Comparison of ENCODE assay signal across 33 cellular contexts in the genomic region with DNA sequence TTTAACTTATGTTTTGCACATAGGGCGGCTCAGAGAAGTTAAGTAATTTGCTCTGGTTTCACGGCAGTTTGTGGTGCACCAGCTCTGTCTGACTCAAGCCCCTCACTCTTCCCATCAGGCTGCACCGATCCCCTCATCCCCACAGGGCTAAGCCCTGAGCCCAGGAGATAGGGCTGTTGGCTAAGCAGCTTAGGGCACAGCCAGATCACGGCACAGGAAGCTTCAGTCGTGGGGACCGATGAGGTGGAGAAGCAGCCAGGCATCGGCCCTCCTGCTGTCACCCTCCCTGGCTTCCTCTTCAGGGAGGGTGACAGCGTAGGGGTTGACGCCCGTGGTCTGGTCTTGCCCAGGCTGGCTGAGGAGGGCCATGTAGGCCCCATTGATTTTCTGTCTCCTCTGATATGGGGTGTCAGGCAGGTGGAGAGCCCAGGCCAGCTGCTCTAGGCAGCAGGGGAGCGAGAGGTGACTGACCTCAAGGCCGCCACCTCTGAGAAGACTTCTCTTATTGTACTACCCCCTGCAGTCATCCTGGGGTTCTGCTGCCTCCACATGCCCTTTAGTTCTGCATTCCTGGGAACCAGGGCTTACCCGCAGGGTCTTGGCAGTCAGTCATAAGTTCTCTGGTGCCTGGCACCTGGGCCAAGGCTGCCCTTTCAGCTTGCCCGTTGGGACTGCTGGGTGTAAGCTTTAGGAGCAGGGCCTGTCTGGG.
DNase-seq lines count a peak whose midpoint lies in the region; ATAC-seq and TF ChIP-seq lines count a peak whose summit lies in the region.
"Had no signal": no experiment of that assay in that cellular context is flagged by ENCODE, and none has a peak within 500 bp of the region (broad histone marks: within the 10 kb centered on the region; RNA-seq: fewer than 3 reads in every experiment).

No MANE protein-coding gene starts in this region.

- H3K27me3 ChIP-seq in left ventricle myocardium inferior (ENCODE audit: low read depth) (no peaks in the 10 kb centered on the region), foreskin keratinocyte (no peaks in the 10 kb centered on the region)
- H3K27me3 ChIP-seq: esophagus squamous epithelium had no signal

- no peaks in the 10 kb centered on the region for H3K9me3 Mint-ChIP-seq in stimulated activated memory B cell treated with anti-CD40 and anti-IgM and Interleukin-4, amounts not matched to agents 10 μg/mL and 1 μg/mL and 100 μg/mL, for 72 hours
- H3K9me3 Mint-ChIP-seq: activated CD4-positive, alpha-beta memory T cell treated with anti-CD3 and anti-CD28 coated beads, Interleukin-2, amount 10 ng/mL, durations not matched to agents 7 days and 5 days; activated T-helper 1 cell treated with anti-CD3 and anti-CD28 coated beads, Interleukin-12 subunit alpha, Interleukin-12 subunit beta, Interleukin-2, Interleukin-4 antibody, amounts not matched to agents 30 ng/mL and 10 ng/mL and 1 ng/mL, durations not matched to agents 14 hours and 24 hours and 36 hours; CD8-positive, alpha-beta T cell; naive B cell; stimulated activated naive CD8-positive, alpha-beta T cell treated with anti-CD3 and anti-CD28 coated beads, Interleukin-15, Interleukin-2, amounts not matched to agents 100 ng/mL and 50 ng/mL, for 24 hours; T-helper 1 cell treated with Interleukin-12 subunit alpha and Interleukin-12 subunit beta and Interleukin-4 antibody, amounts not matched to agents 30 μg/mL and 1 μg/mL, for 36 hours had no signal

- H3K4me3 Mint-ChIP-seq in stimulated activated memory B cell treated with anti-CD40 and anti-IgM and Interleukin-4, amounts not matched to agents 10 μg/mL and 1 μg/mL and 100 μg/mL, for 72 hours, result no peak overlapping the region
- H3K4me3 Mint-ChIP-seq: activated CD4-positive, alpha-beta memory T cell treated with anti-CD3 and anti-CD28 coated beads, Interleukin-2, amount 10 ng/mL, durations not matched to agents 7 days and 5 days; activated T-helper 1 cell treated with anti-CD3 and anti-CD28 coated beads, Interleukin-12 subunit alpha, Interleukin-12 subunit beta, Interleukin-2, Interleukin-4 antibody, amounts not matched to agents 30 ng/mL and 10 ng/mL and 1 ng/mL, durations not matched to agents 14 hours and 24 hours and 36 hours; CD8-positive, alpha-beta T cell; naive B cell; stimulated activated naive CD8-positive, alpha-beta T cell treated with anti-CD3 and anti-CD28 coated beads, Interleukin-15, Interleukin-2, amounts not matched to agents 100 ng/mL and 50 ng/mL, for 24 hours; T-helper 1 cell treated with Interleukin-12 subunit alpha and Interleukin-12 subunit beta and Interleukin-4 antibody, amounts not matched to agents 30 μg/mL and 1 μg/mL, for 36 hours had no signal

- H3K4me1 Mint-ChIP-seq in stimulated activated memory B cell treated with anti-CD40 and anti-IgM and Interleukin-4, amounts not matched to agents 10 μg/mL and 1 μg/mL and 100 μg/mL, for 72 hours, result peaks cover 9% of the 10 kb centered on the region
- H3K4me1 Mint-ChIP-seq: activated CD4-positive, alpha-beta memory T cell treated with anti-CD3 and anti-CD28 coated beads, Interleukin-2, amount 10 ng/mL, durations not matched to agents 7 days and 5 days had no signal

- H3K27ac Mint-ChIP-seq in stimulated activated memory B cell treated with anti-CD40 and anti-IgM and Interleukin-4, amounts not matched to agents 10 μg/mL and 1 μg/mL and 100 μg/mL, for 72 hours, result no peak overlapping the region
- H3K27ac Mint-ChIP-seq: activated CD4-positive, alpha-beta memory T cell treated with anti-CD3 and anti-CD28 coated beads, Interleukin-2, amount 10 ng/mL, durations not matched to agents 7 days and 5 days; activated T-helper 1 cell treated with anti-CD3 and anti-CD28 coated beads, Interleukin-12 subunit alpha, Interleukin-12 subunit beta, Interleukin-2, Interleukin-4 antibody, amounts not matched to agents 30 ng/mL and 10 ng/mL and 1 ng/mL, durations not matched to agents 14 hours and 24 hours and 36 hours; CD8-positive, alpha-beta T cell; IgD-negative memory B cell; stimulated activated naive CD8-positive, alpha-beta T cell treated with anti-CD3 and anti-CD28 coated beads, Interleukin-15, Interleukin-2, amounts not matched to agents 100 ng/mL and 50 ng/mL, for 24 hours; T-helper 1 cell treated with Interleukin-12 subunit alpha and Interleukin-12 subunit beta and Interleukin-4 antibody, amounts not matched to agents 30 μg/mL and 1 μg/mL, for 36 hours had no signal

- H3K4me1 ChIP-seq in left ventricle myocardium inferior, result peaks cover 100% of the 10 kb centered on the region
- H3K4me1 ChIP-seq in foreskin keratinocyte, result no peaks in the 10 kb centered on the region

- H3K27me3 Mint-ChIP-seq in stimulated activated memory B cell treated with anti-CD40 and anti-IgM and Interleukin-4, amounts not matched to agents 10 μg/mL and 1 μg/mL and 100 μg/mL, for 72 hours, result no peaks in the 10 kb centered on the region
- H3K27me3 Mint-ChIP-seq: stimulated activated naive CD8-positive, alpha-beta T cell treated with anti-CD3 and anti-CD28 coated beads, Interleukin-15, Interleukin-2, amounts not matched to agents 100 ng/mL and 50 ng/mL, for 24 hours had no signal

- TF ChIP-seq CTCF in left ventricle myocardium inferior (IDR thresholded peaks at IDR 0.05; ENCODE audit: borderline replicate concordance) (no peak), foreskin keratinocyte (conservative IDR thresholded peaks at IDR 0.05) (no peak)

- DNase-seq in left ventricle myocardium inferior, result no peak
- DNase-seq in Right ventricle myocardium inferior (ENCODE audit: missing footprints), result no peak
- DNase-seq in NCI-H82 (lab: John Stamatoyannopoulos, UW), result peak; percentile 95
- DNase-seq in myocyte (ENCODE audit: low read depth), result peak; percentile 46
- no peak for DNase-seq in CD1c-positive myeloid dendritic cell (ENCODE audit: extremely low spot score)
- DNase-seq in foreskin keratinocyte, result no peak
- DNase-seq: activated CD4-positive, alpha-beta memory T cell treated with anti-CD3 and anti-CD28 coated beads, Interleukin-2, amount 10 ng/mL, durations not matched to agents 7 days and 5 days; activated CD8-positive, alpha-beta memory T cell treated with anti-CD3 and anti-CD28 coated beads, Interleukin-2, amount 50 U/mL, for 4 hours; activated naive CD4-positive, alpha-beta T cell treated with Interleukin-2 at 50 U/mL for 16 hours; AML-193; CD8-positive, alpha-beta T cell; central memory CD4-positive, alpha-beta T cell; cortex of kidney; esophagus squamous epithelium; hypothalamus; left colon; naive B cell; NCI-H1092; NCI-H187 treated with DMSO at 0.1 percent for 48 hours; NCI-H2171; NCI-H510A; nucleus accumbens; PC-3; SK-N-SH; small intestine had no signal

- H3K36me3 ChIP-seq in left ventricle myocardium inferior, result peaks cover 5% of the 10 kb centered on the region
- H3K36me3 ChIP-seq: thoracic aorta had no signal

- no peak for ATAC-seq in Right ventricle myocardium inferior
- peak; percentile 5 for ATAC-seq in stimulated activated memory B cell treated with anti-CD40 and anti-IgM and Interleukin-4, amounts not matched to agents 10 μg/mL and 1 μg/mL and 100 μg/mL, for 72 hours
- no peak for ATAC-seq in foreskin keratinocyte
- no peak for ATAC-seq in HG02588 (IDR thresholded peaks at IDR 0.05; ENCODE audit: unreplicated experiment)
- ATAC-seq: CD8-positive, alpha-beta T cell; left colon; PC-3 had no signal

- intact Hi-C loops in left ventricle myocardium inferior (cut with micrococcal nuclease), result no loop called here
- intact Hi-C loops in Right ventricle myocardium inferior (cut with DNase I), result no loop called here

- H3K36me3 Mint-ChIP-seq in stimulated activated memory B cell treated with anti-CD40 and anti-IgM and Interleukin-4, amounts not matched to agents 10 μg/mL and 1 μg/mL and 100 μg/mL, for 72 hours, result no peaks in the 10 kb centered on the region
- H3K36me3 Mint-ChIP-seq: CD8-positive, alpha-beta T cell; IgD-negative memory B cell; naive B cell had no signal

- no peaks in the 10 kb centered on the region for H3K9me3 ChIP-seq in left ventricle myocardium inferior (replicated peaks)
- H3K9me3 ChIP-seq: A549, esophagus squamous epithelium, SK-N-SH, thoracic aorta had no signal

- H3K27ac ChIP-seq in left ventricle myocardium inferior (replicated peaks) (peak overlapping the region; percentile 96), foreskin keratinocyte (no peak overlapping the region)
- H3K27ac ChIP-seq: A549, esophagus squamous epithelium, thoracic aorta had no signal

- no peak overlapping the region for H3K4me3 ChIP-seq in left ventricle myocardium inferior
- H3K4me3 ChIP-seq: A549, esophagus squamous epithelium, thoracic aorta had no signal

Comparison
In these comparisons a context has a peak if more than half of its experiments do, and no peak if none do; other contexts are left out.
1. DNase-seq: peak in NCI-H82 (single experiment) and myocyte (single experiment); none in left ventricle myocardium inferior (single experiment), Right ventricle myocardium inferior (single experiment), CD1c-positive myeloid dendritic cell (single experiment) and foreskin keratinocyte (0 of 2).